In the genomic region with DNA sequence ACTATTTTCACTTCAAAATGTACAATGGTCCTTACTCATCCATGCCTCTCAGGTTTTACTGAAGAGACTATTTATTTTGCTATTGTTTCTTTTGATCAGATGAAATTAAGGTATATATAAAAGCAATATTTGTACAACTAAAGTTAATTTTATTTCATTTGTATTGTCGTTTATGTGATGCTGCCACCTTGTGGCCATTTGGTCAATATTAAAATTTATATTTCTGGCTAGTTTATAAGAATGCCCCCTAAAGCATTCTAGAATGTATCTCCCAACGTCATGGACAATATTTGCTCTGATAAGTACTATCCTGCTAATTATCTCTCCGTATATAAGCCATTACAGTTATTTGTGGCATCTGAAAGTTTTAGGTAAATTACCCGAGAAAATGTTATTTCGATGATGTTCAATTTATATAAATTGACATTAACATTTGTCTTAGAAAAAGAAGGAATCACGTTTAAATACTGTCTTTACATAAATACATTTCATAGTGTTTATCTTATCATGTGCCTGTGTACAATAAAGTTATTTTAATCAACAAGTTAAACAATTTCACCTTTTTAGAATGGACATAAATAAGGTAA, we compare ENCODE assay signal across 8 cellular contexts.
A peak's percentile ranks its signal among the peaks of the same experiment; 100 is the strongest.
DNase-seq lines count a peak whose midpoint lies in the region; ATAC-seq and TF ChIP-seq lines count a peak whose summit lies in the region.

No MANE protein-coding gene starts in this region.

- no peaks in the 10 kb centered on the region for H3K36me3 ChIP-seq in effector memory CD4-positive, alpha-beta T cell (ENCODE audit: control insufficient read depth, insufficient read depth, low read length)

- no peaks in the 10 kb centered on the region for H3K4me1 ChIP-seq in effector memory CD4-positive, alpha-beta T cell (ENCODE audit: control insufficient read depth, insufficient read depth, low read length, poor library complexity, severe bottlenecking)

- peak; percentile 49 for TF ChIP-seq CTCF in AG04450 (IDR thresholded peaks at IDR 0.05; ENCODE audit: low read depth, low read length)
- TF ChIP-seq CTCF in GM13976 (IDR thresholded peaks at IDR 0.05; ENCODE audit: borderline replicate concordance, control extremely low read depth, extremely low read depth, insufficient read depth, missing control alignments), result peak; percentile 41

- CTCF ChIA-PET in AG04450 (lab: Charles Lee), result interaction anchor here (0.8 to 2.6 kb wide), 2 partner anchors 26 to 1099 kb away, joined by 3 to 38 read pairs; no protein-coding TSS in a partner anchor

- no peak overlapping the region for H3K4me3 ChIP-seq in AG04450 (ENCODE audit: low read depth, low read length)
- H3K4me3 ChIP-seq in effector memory CD4-positive, alpha-beta T cell (ENCODE audit: insufficient read depth, low read depth, low read length, poor library complexity, severe bottlenecking), result no peak overlapping the region

- POLR2A ChIA-PET in AG04450 (lab: Yijun Ruan, JAX), result no interaction called here

- H3K9me3 ChIP-seq in AG04450 (ENCODE audit: control insufficient read depth, insufficient read depth, low read length), result no peaks in the 10 kb centered on the region; the same call in 1 of the 2 replicates
- no peaks in the 10 kb centered on the region for H3K9me3 ChIP-seq in effector memory CD4-positive, alpha-beta T cell (ENCODE audit: control insufficient read depth, low read length)

- no peak overlapping the region for H3K27ac ChIP-seq in AG04450 (ENCODE audit: low read depth, low read length)
- no peak overlapping the region for H3K27ac ChIP-seq in effector memory CD4-positive, alpha-beta T cell (ENCODE audit: insufficient read depth, low read length, poor library complexity, severe bottlenecking)

- no peak for DNase-seq in AG04450 (ENCODE audit: low read depth, low spot score)
- DNase-seq in GM13976 (ENCODE audit: low spot score), result peak; percentile 20
- peak; percentile 47 for DNase-seq in OCI-M1 (lab: John Stamatoyannopoulos, UW)
- peak; percentile 54 for DNase-seq in fibroblast of peridontal ligament (ENCODE audit: extremely low read depth)
- peak; percentile 72 for DNase-seq in superior temporal gyrus (ENCODE audit: extremely low spot score)
- DNase-seq in effector memory CD4-positive, alpha-beta T cell, result no peak

- in situ Hi-C loops in GM13976 (cut with MboI; ENCODE audit: low sequenced_read_pairs, unreplicated experiment), result loop anchor here (10.0 kb wide), 1 partner anchor 1099 kb away; the partner anchor contains the start of gene BASP1

- no peaks in the 10 kb centered on the region for H3K27me3 ChIP-seq in AG04450 (ENCODE audit: control insufficient read depth, insufficient read depth, low read length)
- H3K27me3 ChIP-seq in effector memory CD4-positive, alpha-beta T cell (replicated peaks; ENCODE audit: control insufficient read depth, insufficient read depth, low read length, poor library complexity, severe bottlenecking), result no peaks in the 10 kb centered on the region

- no peak for ATAC-seq in HG03378 (IDR thresholded peaks at IDR 0.05; ENCODE audit: unreplicated experiment)
- ATAC-seq in HG03469 (IDR thresholded peaks at IDR 0.05; ENCODE audit: unreplicated experiment), result no peak

Comparison
In these comparisons a context has a peak if more than half of its experiments do, and no peak if none do; other contexts are left out.
1. DNase-seq: peak in GM13976 (single experiment), OCI-M1 (single experiment), fibroblast of peridontal ligament (single experiment) and superior temporal gyrus (single experiment); none in AG04450 (single experiment) and effector memory CD4-positive, alpha-beta T cell (0 of 3).